In genomic region chr6:6803180-6803978, GRCh38 we compare ENCODE assay signal across 9 cellular contexts.
DNase-seq lines count a peak whose midpoint lies in the region; ATAC-seq, FAIRE-seq and TF ChIP-seq lines count a peak whose summit lies in the region.
"Had no signal": no experiment of that assay in that cellular context is flagged by ENCODE, and none has a peak within 500 bp of the region (broad histone marks: within the 10 kb centered on the region; RNA-seq: fewer than 3 reads in every experiment).

No MANE protein-coding gene starts in this region.

- peaks cover 0 to 4% (median 0%) of the 10 kb centered on the region in 7 donors for H3K9me3 Mint-ChIP-seq in CD14-positive monocyte
- H3K9me3 Mint-ChIP-seq in CD4-positive, alpha-beta T cell = no peaks in the 10 kb centered on the region

- TF ChIP-seq RAD21 in K562 (CRISPR knock-in tag; conservative IDR thresholded peaks at IDR 0.05 in 1 of 2, IDR thresholded peaks at IDR 0.05 in 1 of 2) = no peak

- H3K36me3 Mint-ChIP-seq in CD14-positive monocyte = no peaks in the 10 kb centered on the region
- H3K36me3 Mint-ChIP-seq in CD4-positive, alpha-beta T cell (ENCODE audit: low read depth) = no peaks in the 10 kb centered on the region

- H3K9ac ChIP-seq in K562 (ENCODE audit: insufficient read depth in 1 of 2, low read depth in 2 of 2, low read length in 2 of 2) = 0 out of 4 replicates have a peak overlapping the region, but pooled peaks of 1 of the 2 experiments have one; percentile 15

- no peak for TF ChIP-seq EP300 in K562 (IDR thresholded peaks at IDR 0.05; ENCODE audit: low read length)

- FAIRE-seq in K562 (lab: Jason Lieb, UNC) = no peak

- H3K9me3 ChIP-seq in K562 (replicated peaks; ENCODE audit: control insufficient read depth, insufficient read depth, low read depth, low read length) (no peaks in the 10 kb centered on the region), testis (no peaks in the 10 kb centered on the region)
- no peaks in the 10 kb centered on the region for H3K9me3 ChIP-seq in CD4-positive, alpha-beta T cell (ENCODE audit: control insufficient read depth, low read length)
- H3K9me3 ChIP-seq: left lung had no signal

- peaks cover 0 to 3% (median 1%) of the 10 kb centered on the region in 3 donors for H3K27me3 Mint-ChIP-seq in CD14-positive monocyte (ENCODE audit: low read depth in 3 of 3)
- H3K27me3 Mint-ChIP-seq in CD4-positive, alpha-beta T cell = peaks cover 12% of the 10 kb centered on the region

- peak overlapping the region in 5 of 7 donors; percentile 53 to 89 (median 75) for H3K27ac Mint-ChIP-seq in CD14-positive monocyte
- H3K27ac Mint-ChIP-seq in CD4-positive, alpha-beta T cell = no peak overlapping the region

- H3K4me1 ChIP-seq in K562 (replicated peaks in 1 of 2; ENCODE audit: control insufficient read depth in 2 of 2, insufficient read depth in 2 of 2, low read length in 2 of 2) (peaks cover 0 to 3% of the 10 kb centered on the region in 2 experiments; a peak in 2 of 5 replicates), testis (no peaks in the 10 kb centered on the region)

- CTCF ChIA-PET in K562 (lab: Yijun Ruan, JAX; ENCODE audit: low intra/inter-chr PET ratio) = no interaction called here
- CTCF ChIA-PET in CD4-positive, alpha-beta T cell (lab: Charles Lee) = no interaction called here

- ATAC-seq in GM19372 (IDR thresholded peaks at IDR 0.05; ENCODE audit: low read depth, unreplicated experiment) = peak; percentile 47
- ATAC-seq in HG03354 (IDR thresholded peaks at IDR 0.05; ENCODE audit: poor library complexity, severe bottlenecking, unreplicated experiment) = peak; percentile 80
- ATAC-seq in K562 = peak; percentile 21; the same call in 2 of the 3 replicates
- no peak for ATAC-seq in CD4-positive, alpha-beta T cell (ENCODE audit: poor library complexity)
- ATAC-seq: left lung had no signal

- H3K4me1 Mint-ChIP-seq in CD14-positive monocyte = peaks cover 98% of the 10 kb centered on the region
- H3K4me1 Mint-ChIP-seq in CD4-positive, alpha-beta T cell (ENCODE audit: low read depth) = peaks cover 11% of the 10 kb centered on the region

- intact Hi-C loops in CD14-positive monocyte (cut with micrococcal nuclease) (no loop called here), K562 (cut with micrococcal nuclease) (no loop called here), testis (cut with DNase I; ENCODE audit: low total_unique reads) (no loop called here)
- intact Hi-C loops in CD4-positive, alpha-beta T cell (cut with DNase I, micrococcal nuclease) = no loop called here

- no peak overlapping the region for H3K4me3 Mint-ChIP-seq in CD14-positive monocyte
- no peak overlapping the region for H3K4me3 Mint-ChIP-seq in CD4-positive, alpha-beta T cell

- DNase-seq in CD14-positive monocyte (ENCODE audit: low spot score) (peak; percentile 62), K562 (ENCODE audit: extremely low read depth in 1 of 4, low spot score in 3 of 4) (no peak), DMS114 treated with DMSO at 0.1 percent for 48 hours (lab: John Stamatoyannopoulos, UW; ENCODE audit: unreplicated experiment) (no peak), testis (no peak), OCI-M2 (lab: John Stamatoyannopoulos, UW; ENCODE audit: unreplicated experiment) (no peak)
- DNase-seq in CD4-positive, alpha-beta T cell = no peak

- no peaks in the 10 kb centered on the region for H3K79me2 ChIP-seq in K562 (ENCODE audit: control insufficient read depth, insufficient read depth, low read length)

- H3K36me3 ChIP-seq in K562 (ENCODE audit: control insufficient read depth, insufficient read depth, low read length) (no peaks in the 10 kb centered on the region), testis (ENCODE audit: low read depth, missing control alignments) (no peaks in the 10 kb centered on the region)
- H3K36me3 ChIP-seq: left lung had no signal

- H3K27me3 ChIP-seq in K562 (ENCODE audit: control insufficient read depth in 2 of 2, insufficient read depth in 2 of 2, low read length in 2 of 2) = peaks cover 34 to 64% of the 10 kb centered on the region in 2 experiments; a peak in 4 of 5 replicates
- H3K27me3 ChIP-seq in testis = no peaks in the 10 kb centered on the region
- H3K27me3 ChIP-seq in CD4-positive, alpha-beta T cell (ENCODE audit: control insufficient read depth, insufficient read depth, low read length) = no peaks in the 10 kb centered on the region
- H3K27me3 ChIP-seq: left lung had no signal

- POLR2A ChIA-PET in K562 (lab: Yijun Ruan, JAX) = interaction anchor here (0.6 kb wide), 2 partner anchors 12 to 91 kb away, joined by 3 read pairs; no protein-coding TSS in a partner anchor
- POLR2A ChIA-PET in CD4-positive, alpha-beta T cell (lab: Charles Lee) = no interaction called here

- no peak overlapping the region for H2AFZ ChIP-seq in K562 (ENCODE audit: low read depth, low read length)

- no peaks in the 10 kb centered on the region for H4K20me1 ChIP-seq in K562 (replicated peaks; ENCODE audit: control insufficient read depth, insufficient read depth, low read length)

- H3K4me3 ChIP-seq in K562 (no peak overlapping the region), testis (no peak overlapping the region)
- H3K4me3 ChIP-seq: left lung had no signal

- TF ChIP-seq CTCF in CD14-positive monocyte (IDR thresholded peaks at IDR 0.05) (no peak), K562 (IDR thresholded peaks at IDR 0.05 in 2 of 3, conservative IDR thresholded peaks at IDR 0.05 in 1 of 3; ENCODE audit: insufficient read depth in 2 of 3, low read depth in 1 of 3, low read length in 3 of 3) (no peak), testis (IDR thresholded peaks at IDR 0.05) (no peak)
- TF ChIP-seq CTCF in CD4-positive, alpha-beta T cell (IDR thresholded peaks at IDR 0.05) = no peak

- no peak overlapping the region for H3K27ac ChIP-seq in K562 (ENCODE audit: extremely low read depth, low read depth, low read length)
- no peak overlapping the region for H3K27ac ChIP-seq in testis
- H3K27ac ChIP-seq in CD4-positive, alpha-beta T cell (ENCODE audit: low read depth, low read length) = no peak overlapping the region

- in situ Hi-C loops in K562 (cut with MboI) = no loop called here

- peak overlapping the region; percentile 6; the same call in 1 of the 2 replicates for H3K4me2 ChIP-seq in K562 (ENCODE audit: insufficient read depth, low read length)

- TF ChIP-seq POLR2A in K562 (conservative IDR thresholded peaks at IDR 0.05) (no peak), testis (IDR thresholded peaks at IDR 0.05) (no peak)

- 6% methylated on average over 15 of the region's 18 CpGs for WGBS in K562 (ENCODE audit: insufficient coverage, low coverage, missing lambda C conversion rate)
- WGBS in testis, 2 donors = 89 to 90% methylated on average over 11 to 18 of the region's 18 CpGs

- no peaks in the 10 kb centered on the region for H3K9me1 ChIP-seq in K562 (ENCODE audit: control insufficient read depth, insufficient read depth, low read length)

- BruUV-seq in K562 (replicated peaks; lab: Mats Ljungman, UMichigan) = no TSS peak

TF ChIP-seq in K562, 482 proteins besides CTCF, POLR2A, EP300 and RAD21:
- TF ChIP-seq MAZ (CRISPR knock-in tag; conservative IDR thresholded peaks at IDR 0.05 in 1 of 2, IDR thresholded peaks at IDR 0.05 in 1 of 2) (no peak), ZFP36 (IDR thresholded peaks at IDR 0.05; ENCODE audit: low read depth, low read length, partially characterized antibody) (peak; percentile 43), LCOR (CRISPR knock-in tag; IDR thresholded peaks at IDR 0.05) (no peak), SETDB1 (IDR thresholded peaks at IDR 0.05; ENCODE audit: low read length) (no peak), CEBPB (tag; IDR thresholded peaks at IDR 0.05) (peak; percentile 74), CTBP1 (IDR thresholded peaks at IDR 0.05; ENCODE audit: borderline replicate concordance) (peak; percentile 17; the same call in 1 of the 2 replicates), CEBPG (CRISPR knock-in tag; IDR thresholded peaks at IDR 0.05) (no peak; the same call in 1 of the 2 replicates), CEBPG (tag; conservative IDR thresholded peaks at IDR 0.05 in 1 of 2, IDR thresholded peaks at IDR 0.05 in 1 of 2) (peak in 1 of 2 experiments; percentile 31; a peak in 1 of 4 replicates), ZNF551 (CRISPR knock-in tag; IDR thresholded peaks at IDR 0.05) (no peak), GATAD2A (IDR thresholded peaks at IDR 0.05) (no peak), MEIS2 (IDR thresholded peaks at IDR 0.05; ENCODE audit: partially characterized antibody) (peak; percentile 41)
- TF ChIP-seq, protein P1, sequence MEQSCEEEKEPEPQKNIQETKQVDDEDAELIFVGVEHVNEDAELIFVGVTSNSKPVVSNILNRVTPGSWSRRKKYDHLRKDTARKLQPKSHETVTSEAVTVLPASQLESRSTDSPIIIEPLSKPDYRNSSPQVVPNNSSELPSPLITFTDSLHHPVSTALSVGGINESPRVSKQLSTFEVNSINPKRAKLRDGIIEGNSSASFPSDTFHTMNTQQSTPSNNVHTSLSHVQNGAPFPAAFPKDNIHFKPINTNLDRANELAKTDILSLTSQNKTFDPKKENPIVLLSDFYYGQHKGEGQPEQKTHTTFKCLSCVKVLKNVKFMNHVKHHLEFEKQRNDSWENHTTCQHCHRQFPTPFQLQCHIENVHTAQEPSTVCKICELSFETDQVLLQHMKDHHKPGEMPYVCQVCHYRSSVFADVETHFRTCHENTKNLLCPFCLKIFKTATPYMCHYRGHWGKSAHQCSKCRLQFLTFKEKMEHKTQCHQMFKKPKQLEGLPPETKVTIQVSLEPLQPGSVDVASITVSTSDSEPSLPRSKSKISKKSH (CRISPR knock-in tag; IDR thresholded peaks at IDR 0.05) = no peak
